Comparison of ENCODE assay signal across 1 cellular context in the genomic region with DNA sequence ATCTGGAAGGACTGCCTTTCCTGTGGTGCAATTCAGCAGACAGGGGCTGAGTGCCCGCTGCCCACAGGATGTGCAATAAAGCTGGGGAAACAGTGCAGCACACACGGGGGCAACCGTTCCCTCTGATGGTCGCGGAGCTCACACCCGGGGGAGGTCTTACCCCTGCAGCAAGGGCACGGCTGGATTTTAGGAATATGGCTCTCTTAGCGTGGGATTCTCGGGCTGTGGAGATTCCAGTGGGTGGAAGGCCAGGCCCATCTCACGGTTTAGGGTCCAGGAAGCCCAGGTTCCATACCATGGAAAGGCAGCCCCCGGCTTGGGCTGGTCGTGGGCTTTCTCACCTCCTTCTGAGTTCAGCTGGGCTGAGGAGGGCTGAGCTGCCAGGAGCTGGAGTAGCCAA.
TF ChIP-seq lines count a peak whose summit lies in the region.

No MANE protein-coding gene starts in this region.

TF ChIP-seq in H1, 55 proteins besides CTCF, POLR2A, EP300 and RAD21:
- TF ChIP-seq CEBPB (IDR thresholded peaks at IDR 0.05; ENCODE audit: low read depth, low read length), result no peak
- no peak for TF ChIP-seq JUN (IDR thresholded peaks at IDR 0.05; ENCODE audit: low read depth, low read length)
